18 cellular contexts compared by ENCODE assay signal in the genomic region with DNA sequence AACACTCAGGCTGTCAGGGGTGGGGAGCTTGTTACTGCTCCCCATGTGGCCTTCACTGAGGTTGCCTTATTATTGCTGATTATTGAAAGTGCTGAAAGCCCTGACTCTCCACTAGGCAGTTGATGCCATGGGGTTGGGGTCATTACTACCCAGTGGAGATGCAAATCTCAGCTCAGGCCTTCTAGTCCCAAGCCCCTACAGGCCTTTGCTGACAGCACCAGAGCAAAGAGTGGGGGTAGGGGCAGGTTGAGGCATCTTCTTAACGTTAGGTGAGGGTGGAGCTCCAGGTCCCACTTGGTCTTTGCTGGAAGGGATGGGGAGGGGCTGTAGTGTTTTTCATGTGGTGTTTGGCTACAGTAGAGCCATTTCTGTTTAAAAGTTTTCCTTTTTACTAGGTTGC.
A peak's percentile ranks its signal among the peaks of the same experiment; 100 is the strongest.
DNase-seq lines count a peak whose midpoint lies in the region; ATAC-seq, FAIRE-seq and TF ChIP-seq lines count a peak whose summit lies in the region.
"Had no signal": no experiment of that assay in that cellular context is flagged by ENCODE, and none has a peak within 500 bp of the region (broad histone marks: within the 10 kb centered on the region; RNA-seq: fewer than 3 reads in every experiment).

No MANE protein-coding gene starts in this region.

- H3K4me3 ChIP-seq in HepG2 (replicated peaks in 1 of 3; ENCODE audit: insufficient read depth in 1 of 3, low read depth in 2 of 3, low read length in 3 of 3), result no peak overlapping the region
- no peak overlapping the region for H3K4me3 ChIP-seq in right lobe of liver
- H3K4me3 ChIP-seq in effector memory CD4-positive, alpha-beta T cell (ENCODE audit: insufficient read depth, low read depth, low read length, poor library complexity, severe bottlenecking), result no peak overlapping the region
- H3K4me3 ChIP-seq: GM12878, PC-9, SJCRH30 had no signal

- no peak for FAIRE-seq in HepG2 (lab: Jason Lieb, UNC)
- FAIRE-seq: G401.6, GM12878 had no signal

- H3K27ac Mint-ChIP-seq in stimulated activated effector memory CD8-positive, alpha-beta T cell treated with anti-CD3 and anti-CD28 coated beads, Interleukin-12 subunit alpha, Interleukin-12 subunit beta, amount 100 ng/mL, for 72 hours, result peak overlapping the region; percentile 46
- H3K27ac Mint-ChIP-seq: B cell had no signal

- H3K36me3 ChIP-seq in HepG2 (replicated peaks in 1 of 2; ENCODE audit: control insufficient read depth in 1 of 2, insufficient read depth in 2 of 2, low read length in 2 of 2) (peaks cover 0 to 13% of the 10 kb centered on the region in 2 experiments; a peak in 3 of 5 replicates), right lobe of liver (peaks cover 0 to 3% (median 0%) of the 10 kb centered on the region in 4 donors), KOPT-K1 (ENCODE audit: insufficient read depth, low read length) (peaks cover 36% of the 10 kb centered on the region)
- no peaks in the 10 kb centered on the region for H3K36me3 ChIP-seq in effector memory CD4-positive, alpha-beta T cell (ENCODE audit: control insufficient read depth, insufficient read depth, low read length)

- WGBS in HepG2 (ENCODE audit: low lambda C conversion rate), result 56% methylated on average over 1 of the region's 1 CpG
- WGBS in right lobe of liver (ENCODE audit: insufficient coverage, low coverage, low lambda C conversion rate, missing lambda C conversion rate), result 80% methylated on average over 1 of the region's 1 CpG

- no TSS peak for BruUV-seq in HepG2 (replicated peaks; lab: Mats Ljungman, UMichigan)

- no peak for TF ChIP-seq POLR2A in HepG2 (IDR thresholded peaks at IDR 0.05; ENCODE audit: insufficient read depth in 1 of 2, low read depth in 2 of 2, low read length in 2 of 2)
- TF ChIP-seq POLR2A in right lobe of liver (IDR thresholded peaks at IDR 0.05), result no peak

- DNase-seq in HepG2 (ENCODE audit: low spot score) (no peak), right lobe of liver (no peak), MV-4-11 (lab: John Stamatoyannopoulos, UW) (no peak)
- no peak for DNase-seq in effector memory CD4-positive, alpha-beta T cell
- no peak for DNase-seq in stimulated activated effector memory CD8-positive, alpha-beta T cell treated with anti-CD3 and anti-CD28 coated beads, Interleukin-12 subunit alpha, Interleukin-12 subunit beta, amount 100 ng/mL, for 72 hours (ENCODE audit: low spot score in 2 of 2)
- no peak for DNase-seq in activated CD4-positive, CD25-positive, alpha-beta regulatory T cell treated with anti-CD3 and anti-CD28 coated beads, Interleukin-2, amount 50 U/mL, for 72 hours
- DNase-seq: DMS79 treated with DMSO at 0.1 percent for 48 hours, KG1, NCI-H1092 treated with DMSO at 0.1 percent for 48 hours, NCI-H1694, NCI-H524, PC-9, SJCRH30 had no signal

- H3K4me1 ChIP-seq in HepG2 (ENCODE audit: insufficient read depth, low read length) (no peaks in the 10 kb centered on the region), right lobe of liver (no peaks in the 10 kb centered on the region)
- H3K4me1 ChIP-seq in effector memory CD4-positive, alpha-beta T cell (ENCODE audit: control insufficient read depth, insufficient read depth, low read length, poor library complexity, severe bottlenecking), result peaks cover 55% of the 10 kb centered on the region
- H3K4me1 ChIP-seq: SJCRH30 had no signal

- no peak overlapping the region for H2AFZ ChIP-seq in HepG2 (ENCODE audit: low read length)
- H2AFZ ChIP-seq: PC-9 had no signal

- H3K9me3 ChIP-seq in HepG2 (ENCODE audit: low read length), result no peaks in the 10 kb centered on the region
- no peaks in the 10 kb centered on the region for H3K9me3 ChIP-seq in right lobe of liver
- H3K9me3 ChIP-seq in KOPT-K1 (ENCODE audit: insufficient read depth, low read length, poor library complexity, severe bottlenecking), result peaks cover 19% of the 10 kb centered on the region
- no peaks in the 10 kb centered on the region for H3K9me3 ChIP-seq in effector memory CD4-positive, alpha-beta T cell (ENCODE audit: control insufficient read depth, low read length)
- H3K9me3 ChIP-seq: SJCRH30 had no signal

- H4K20me1 ChIP-seq in HepG2 (ENCODE audit: insufficient read depth, low read length), result no peaks in the 10 kb centered on the region

- CTCF ChIA-PET in HepG2 (lab: Yijun Ruan, JAX; ENCODE audit: low intra/inter-chr PET ratio, low total read pairs), result no interaction called here

- TF ChIP-seq EP300 in HepG2 (IDR thresholded peaks at IDR 0.05; ENCODE audit: low read depth in 2 of 2, low read length in 2 of 2) (no peak), HepG2 (CRISPR knock-in tag; IDR thresholded peaks at IDR 0.05; ENCODE audit: borderline replicate concordance) (no peak)

- ATAC-seq in HepG2, result peak; percentile 18; the same call in 2 of the 3 replicates
- no peak for ATAC-seq in right lobe of liver
- ATAC-seq in stimulated activated effector memory CD8-positive, alpha-beta T cell treated with anti-CD3 and anti-CD28 coated beads, Interleukin-12 subunit alpha, Interleukin-12 subunit beta, amount 100 ng/mL, for 72 hours, result no peak
- no peak for ATAC-seq in GM21737 (IDR thresholded peaks at IDR 0.05; ENCODE audit: unreplicated experiment)
- ATAC-seq: GM12878 had no signal

- TF ChIP-seq CTCF in HepG2 (CRISPR knock-in tag; IDR thresholded peaks at IDR 0.05) (no peak), right lobe of liver (IDR thresholded peaks at IDR 0.05) (no peak)

- H3K27ac ChIP-seq in HepG2 (ENCODE audit: extremely low read length, insufficient read depth, low read length), result no peak overlapping the region
- H3K27ac ChIP-seq in right lobe of liver, result no peak overlapping the region
- peak overlapping the region; percentile 46 for H3K27ac ChIP-seq in KOPT-K1 (ENCODE audit: low read depth, low read length, poor library complexity, severe bottlenecking)
- peak overlapping the region; percentile 23 for H3K27ac ChIP-seq in effector memory CD4-positive, alpha-beta T cell (ENCODE audit: insufficient read depth, low read length, poor library complexity, severe bottlenecking)
- H3K27ac ChIP-seq: PC-9, SJCRH30 had no signal

- peaks cover 4% of the 10 kb centered on the region for H3K9me3 Mint-ChIP-seq in stimulated activated effector memory CD8-positive, alpha-beta T cell treated with anti-CD3 and anti-CD28 coated beads, Interleukin-12 subunit alpha, Interleukin-12 subunit beta, amount 100 ng/mL, for 72 hours

- H3K27me3 ChIP-seq in HepG2 (ENCODE audit: control insufficient read depth in 1 of 2, insufficient read depth in 2 of 2, low read length in 2 of 2) (no peaks in the 10 kb centered on the region), right lobe of liver (no peaks in the 10 kb centered on the region)
- H3K27me3 ChIP-seq in effector memory CD4-positive, alpha-beta T cell (replicated peaks; ENCODE audit: control insufficient read depth, insufficient read depth, low read length, poor library complexity, severe bottlenecking), result no peaks in the 10 kb centered on the region
- H3K27me3 ChIP-seq: SJCRH30 had no signal

- no peak overlapping the region for H3K4me2 ChIP-seq in HepG2 (ENCODE audit: low read depth, low read length)
- H3K4me2 ChIP-seq: PC-9 had no signal

- POLR2A ChIA-PET in HepG2 (lab: Yijun Ruan, JAX), result no interaction called here

- no peak overlapping the region for H3K4me3 Mint-ChIP-seq in stimulated activated effector memory CD8-positive, alpha-beta T cell treated with anti-CD3 and anti-CD28 coated beads, Interleukin-12 subunit alpha, Interleukin-12 subunit beta, amount 100 ng/mL, for 72 hours
- H3K4me3 Mint-ChIP-seq: B cell had no signal

- H3K79me2 ChIP-seq in HepG2 (ENCODE audit: insufficient read depth, low read length), result no peaks in the 10 kb centered on the region

- H3K36me3 Mint-ChIP-seq in stimulated activated effector memory CD8-positive, alpha-beta T cell treated with anti-CD3 and anti-CD28 coated beads, Interleukin-12 subunit alpha, Interleukin-12 subunit beta, amount 100 ng/mL, for 72 hours, result no peaks in the 10 kb centered on the region

- intact Hi-C loops in HepG2 (cut with micrococcal nuclease; ENCODE audit: unreplicated experiment) (no loop called here), right lobe of liver (cut with DNase I) (no loop called here)

- TF ChIP-seq RAD21 in HepG2 (CRISPR knock-in tag; IDR thresholded peaks at IDR 0.05), result no peak

- in situ Hi-C loops in HepG2 (cut with HindIII; ENCODE audit: extremely low pct_ligation_motif_present, low pct_unique_long_range_greater_than_20kb), result no loop called here

- no peak overlapping the region for H3K9ac ChIP-seq in HepG2 (ENCODE audit: insufficient read depth, low read depth, low read length)

- peaks cover 24% of the 10 kb centered on the region for H3K4me1 Mint-ChIP-seq in stimulated activated effector memory CD8-positive, alpha-beta T cell treated with anti-CD3 and anti-CD28 coated beads, Interleukin-12 subunit alpha, Interleukin-12 subunit beta, amount 100 ng/mL, for 72 hours

TF ChIP-seq in HepG2, 621 proteins besides CTCF, POLR2A, EP300 and RAD21:
- TF ChIP-seq MTA3 (CRISPR knock-in tag; IDR thresholded peaks at IDR 0.05), result no peak
- TF ChIP-seq RBM22 (optimal IDR thresholded peaks at IDR 0.05; ENCODE audit: low read length), result peak; percentile 65
- TF ChIP-seq, protein P1, sequence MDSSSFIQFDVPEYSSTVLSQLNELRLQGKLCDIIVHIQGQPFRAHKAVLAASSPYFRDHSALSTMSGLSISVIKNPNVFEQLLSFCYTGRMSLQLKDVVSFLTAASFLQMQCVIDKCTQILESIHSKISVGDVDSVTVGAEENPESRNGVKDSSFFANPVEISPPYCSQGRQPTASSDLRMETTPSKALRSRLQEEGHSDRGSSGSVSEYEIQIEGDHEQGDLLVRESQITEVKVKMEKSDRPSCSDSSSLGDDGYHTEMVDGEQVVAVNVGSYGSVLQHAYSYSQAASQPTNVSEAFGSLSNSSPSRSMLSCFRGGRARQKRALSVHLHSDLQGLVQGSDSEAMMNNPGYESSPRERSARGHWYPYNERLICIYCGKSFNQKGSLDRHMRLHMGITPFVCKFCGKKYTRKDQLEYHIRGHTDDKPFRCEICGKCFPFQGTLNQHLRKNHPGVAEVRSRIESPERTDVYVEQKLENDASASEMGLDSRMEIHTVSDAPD (CRISPR knock-in tag; IDR thresholded peaks at IDR 0.05), result no peak
- TF ChIP-seq ZFP36L2 (CRISPR knock-in tag; IDR thresholded peaks at IDR 0.05), result no peak

Comparison
In these comparisons a context has a peak if more than half of its experiments do, and no peak if none do; other contexts are left out.
1. H3K27ac ChIP-seq: peak in KOPT-K1 (single experiment) and effector memory CD4-positive, alpha-beta T cell (single experiment); none in HepG2 (single experiment) and right lobe of liver (0 of 3).